In genomic region chr4:101563126-101563525, GRCh38 we compare ENCODE assay signal across 8 cellular contexts.
"Had no signal": no experiment of that assay in that cellular context is flagged by ENCODE, and none has a peak within 500 bp of the region (broad histone marks: within the 10 kb centered on the region; RNA-seq: fewer than 3 reads in every experiment).

No MANE protein-coding gene starts in this region.

- H3K27ac ChIP-seq: HL-60 had no signal

- H3K36me3 ChIP-seq: HAP-1 had no signal

- ATAC-seq: GM23338, HCT116, HepG2 had no signal

- H3K4me3 ChIP-seq: GM23338, HAP-1 had no signal

- H3K4me1 ChIP-seq: HAP-1 had no signal

- H3K9me3 ChIP-seq: HAP-1 had no signal

- DNase-seq: H7, HFFc6, KBM-7 had no signal
